Comparison of ENCODE assay signal across 9 cellular contexts in the genomic region with DNA sequence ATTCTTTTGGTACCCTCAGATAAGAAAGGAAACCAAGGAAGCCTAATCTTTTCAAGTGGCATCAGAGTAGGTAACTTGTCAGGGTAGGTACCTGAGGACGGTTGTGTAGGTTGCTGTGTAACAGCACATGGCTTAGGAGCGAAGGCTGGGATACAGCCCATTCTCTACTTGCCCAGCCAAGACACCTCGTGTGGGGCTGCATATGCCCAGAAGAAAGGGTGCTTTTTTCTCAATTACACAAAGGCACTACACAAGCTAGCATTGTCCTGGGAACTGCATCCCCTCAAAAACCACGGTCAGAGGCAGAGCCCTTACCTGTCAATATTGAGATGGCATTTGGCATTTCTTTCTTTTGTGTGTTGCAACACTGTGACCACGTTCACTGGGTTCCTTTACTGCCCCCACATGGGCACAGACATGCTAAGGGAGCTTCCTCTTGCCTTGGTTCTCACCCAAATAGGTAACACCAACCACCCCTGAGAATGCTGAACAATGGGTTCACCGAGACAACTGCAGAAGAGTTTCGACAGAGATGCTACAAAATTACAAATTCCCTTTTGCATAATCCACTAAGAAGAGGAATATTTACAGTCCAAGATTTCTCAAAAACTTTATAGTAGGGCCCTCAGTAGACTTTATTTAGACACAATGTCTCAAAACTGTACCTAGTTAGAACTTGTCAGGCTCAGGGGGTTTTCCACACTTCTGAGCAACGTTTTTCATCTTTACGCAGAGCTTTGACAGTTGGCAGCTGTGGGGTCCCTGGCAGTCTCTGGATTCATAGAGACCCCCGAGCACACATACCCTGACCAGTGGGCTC. TPM values are rescaled to one million over a fixed set of nuclear protein-coding genes. Genes with fewer than 3 reads are reported as not detected.
DNase-seq lines count a peak whose midpoint lies in the region; ATAC-seq and TF ChIP-seq lines count a peak whose summit lies in the region.
"Had no signal": no experiment of that assay in that cellular context is flagged by ENCODE, and none has a peak within 500 bp of the region (broad histone marks: within the 10 kb centered on the region; RNA-seq: fewer than 3 reads in every experiment).

No MANE protein-coding gene starts in this region.

- peak overlapping the region; percentile 34 for H3K27ac Mint-ChIP-seq in activated CD4-positive, alpha-beta T cell treated with anti-CD3 and anti-CD28 coated beads for 36 hours
- no peak overlapping the region for H3K27ac Mint-ChIP-seq in natural killer cell

- H3K27me3 ChIP-seq in foreskin keratinocyte = peaks cover 3% of the 10 kb centered on the region

- H3K36me3 Mint-ChIP-seq in activated CD4-positive, alpha-beta T cell treated with anti-CD3 and anti-CD28 coated beads for 36 hours (ENCODE audit: low read depth) = no peaks in the 10 kb centered on the region
- H3K36me3 Mint-ChIP-seq in natural killer cell = no peaks in the 10 kb centered on the region

- H3K9me3 Mint-ChIP-seq in activated CD4-positive, alpha-beta T cell treated with anti-CD3 and anti-CD28 coated beads for 36 hours (ENCODE audit: low read depth) = no peaks in the 10 kb centered on the region
- no peaks in the 10 kb centered on the region for H3K9me3 Mint-ChIP-seq in natural killer cell

- no peaks in the 10 kb centered on the region for H3K27me3 Mint-ChIP-seq in activated CD4-positive, alpha-beta T cell treated with anti-CD3 and anti-CD28 coated beads for 36 hours
- H3K27me3 Mint-ChIP-seq in natural killer cell (ENCODE audit: low read depth in 2 of 2) = peaks cover 5 to 8% of the 10 kb centered on the region in 2 donors

- intact Hi-C loops in activated CD4-positive, alpha-beta T cell treated with anti-CD3 and anti-CD28 coated beads for 36 hours (cut with DNase I, micrococcal nuclease) = loop anchor here in 1 of 2 experiments (2.0 kb wide), 2 partner anchors 15 to 27 kb away; no protein-coding TSS in a partner anchor
- intact Hi-C loops in natural killer cell (cut with micrococcal nuclease) = no loop called here

- POLR2A ChIA-PET in activated CD4-positive, alpha-beta T cell treated with anti-CD3 and anti-CD28 coated beads for 36 hours (lab: Charles Lee) = interaction anchor here (0.7 kb wide), 1 partner anchor 108 kb away, joined by 3 read pairs; no protein-coding TSS in a partner anchor

- ATAC-seq in activated CD4-positive, alpha-beta T cell treated with anti-CD3 and anti-CD28 coated beads for 36 hours = peak; percentile 92
- ATAC-seq in GM21717 (IDR thresholded peaks at IDR 0.05; ENCODE audit: unreplicated experiment) (peak; percentile 84), HG03571 (IDR thresholded peaks at IDR 0.05; ENCODE audit: unreplicated experiment) (peak; percentile 64), natural killer cell (peak; percentile 62 to 80 (median 70)), foreskin keratinocyte (no peak)

- H3K4me3 Mint-ChIP-seq in activated CD4-positive, alpha-beta T cell treated with anti-CD3 and anti-CD28 coated beads for 36 hours = no peak overlapping the region
- H3K4me3 Mint-ChIP-seq in natural killer cell = no peak overlapping the region

- TF ChIP-seq CTCF in natural killer cell (IDR thresholded peaks at IDR 0.05) (no peak), foreskin keratinocyte (conservative IDR thresholded peaks at IDR 0.05) (no peak)

- no peaks in the 10 kb centered on the region for H3K4me1 ChIP-seq in foreskin keratinocyte

- no peak overlapping the region for H3K27ac ChIP-seq in foreskin keratinocyte

- peaks cover 27% of the 10 kb centered on the region for H3K4me1 Mint-ChIP-seq in activated CD4-positive, alpha-beta T cell treated with anti-CD3 and anti-CD28 coated beads for 36 hours
- peaks cover 6 to 11% of the 10 kb centered on the region in 2 donors for H3K4me1 Mint-ChIP-seq in natural killer cell

- peak; percentile 50 for DNase-seq in activated CD4-positive, alpha-beta T cell treated with anti-CD3 and anti-CD28 coated beads for 36 hours
- DNase-seq in activated CD4-positive, alpha-beta T cell treated with anti-CD3 and anti-CD28 coated beads for 48 hours = no peak
- DNase-seq in natural killer cell (no peak), SHP77 treated with DMSO at 0.1 percent for 48 hours (lab: John Stamatoyannopoulos, UW) (no peak), foreskin keratinocyte (no peak), NCI-H1694 (lab: John Stamatoyannopoulos, UW) (no peak)

- CTCF ChIA-PET in activated CD4-positive, alpha-beta T cell treated with anti-CD3 and anti-CD28 coated beads for 36 hours (lab: Charles Lee) = interaction anchor here (0.8 to 3.3 kb wide), 13 partner anchors 8 to 139 kb away, joined by 3 to 16 read pairs (median 4); no protein-coding TSS in a partner anchor

RNA-seq across cellular contexts. Expression of gene TNIP3, which starts 35.8 kb away (rescaled TPM):
- 1 to 10 TPM; 3.7 to 4.8 TPM for total RNA-seq in activated CD4-positive, alpha-beta T cell treated with anti-CD3 and anti-CD28 coated beads for 36 hours
- 1 to 10 TPM in 1 of 3 donors, under 1 TPM in 2; 0.45 to 2.5 (median 0.64) TPM for total RNA-seq in natural killer cell
- total RNA-seq in foreskin keratinocyte = 0.10 and 0.21 TPM in 2 replicates
- polyA plus RNA-seq in foreskin keratinocyte = 0.12 and 0.16 TPM in 2 replicates
- total RNA-seq: endothelial cell of umbilical vein had no signal
- polyA plus RNA-seq: endothelial cell of umbilical vein had no signal
